ENCODE assay signal across 18 cellular contexts in genomic region chr10:91271886-91272285, GRCh38.
"Had no signal": no experiment of that assay in that cellular context is flagged by ENCODE, and none has a peak within 500 bp of the region (broad histone marks: within the 10 kb centered on the region; RNA-seq: fewer than 3 reads in every experiment).

No MANE protein-coding gene starts in this region.

- H3K27ac Mint-ChIP-seq: activated naive CD4-positive, alpha-beta T cell treated with anti-CD3 and anti-CD28 coated beads, Interleukin-2, amount 50 U/mL, for 24 hours; endodermal cell; neural progenitor cell; stimulated activated naive CD8-positive, alpha-beta T cell treated with anti-CD3 and anti-CD28 coated beads, Interleukin-15, Interleukin-2, amounts not matched to agents 100 ng/mL and 50 ng/mL, for 24 hours; T-helper 17 cell had no signal

- H3K4me1 ChIP-seq: left ventricle myocardium inferior, neural progenitor cell, upper lobe of left lung had no signal

- H3K4me1 Mint-ChIP-seq: activated naive CD4-positive, alpha-beta T cell treated with anti-CD3 and anti-CD28 coated beads, Interleukin-2, amount 50 U/mL, for 24 hours; endodermal cell; neural progenitor cell had no signal

- H3K4me3 ChIP-seq: hepatocyte, left ventricle myocardium inferior, neural progenitor cell, upper lobe of left lung had no signal

- FAIRE-seq: kidney, TTC549 had no signal

- H3K9ac ChIP-seq: neural progenitor cell had no signal

- H3K79me2 ChIP-seq: hepatocyte had no signal

- H3K27me3 Mint-ChIP-seq: activated naive CD4-positive, alpha-beta T cell treated with anti-CD3 and anti-CD28 coated beads, Interleukin-2, amount 50 U/mL, for 24 hours; stimulated activated naive CD8-positive, alpha-beta T cell treated with anti-CD3 and anti-CD28 coated beads, Interleukin-15, Interleukin-2, amounts not matched to agents 100 ng/mL and 50 ng/mL, for 24 hours; T-helper 17 cell had no signal

- H3K36me3 ChIP-seq: neural progenitor cell had no signal

- H3K4me3 Mint-ChIP-seq: activated naive CD4-positive, alpha-beta T cell treated with anti-CD3 and anti-CD28 coated beads, Interleukin-2, amount 50 U/mL, for 24 hours; endodermal cell; neural progenitor cell; stimulated activated naive CD8-positive, alpha-beta T cell treated with anti-CD3 and anti-CD28 coated beads, Interleukin-15, Interleukin-2, amounts not matched to agents 100 ng/mL and 50 ng/mL, for 24 hours; T-helper 17 cell had no signal

- H3K27ac ChIP-seq: hepatocyte, left ventricle myocardium inferior, neural progenitor cell, upper lobe of left lung had no signal

- H3K36me3 Mint-ChIP-seq: neural progenitor cell had no signal

- H3K27me3 ChIP-seq: hepatocyte, neural progenitor cell, upper lobe of left lung had no signal

- ATAC-seq: esophagus mucosa, T-helper 17 cell had no signal

- H2AFZ ChIP-seq: hepatocyte, neural progenitor cell had no signal

- DNase-seq: activated T-cell treated with anti-CD3 and anti-CD28 coated beads, Interleukin-2, amount 50 U/mL, for 1 hour; amygdala; cerebellar nuclear complex; dermis blood vessel endothelial cell; endodermal cell; kidney; left ventricle myocardium inferior; retina; stimulated activated CD4-positive, alpha-beta T cell treated with anti-CD3 and anti-CD28 coated beads, Interleukin-15, amount 100 ng/mL, for 24 hours; stimulated activated CD4-positive, alpha-beta T cell treated with anti-CD3 and anti-CD28 coated beads, Interleukin-4, amount 100 ng/mL, for 24 hours; T-helper 17 cell; upper lobe of left lung had no signal

- H3K9me3 ChIP-seq: left ventricle myocardium inferior, upper lobe of left lung had no signal

- H3K4me2 ChIP-seq: hepatocyte, neural progenitor cell had no signal

- H3K9me3 Mint-ChIP-seq: activated naive CD4-positive, alpha-beta T cell treated with anti-CD3 and anti-CD28 coated beads, Interleukin-2, amount 50 U/mL, for 24 hours; endodermal cell; neural progenitor cell; stimulated activated naive CD8-positive, alpha-beta T cell treated with anti-CD3 and anti-CD28 coated beads, Interleukin-15, Interleukin-2, amounts not matched to agents 100 ng/mL and 50 ng/mL, for 24 hours had no signal
